9 cellular contexts compared by ENCODE assay signal in the genomic region with DNA sequence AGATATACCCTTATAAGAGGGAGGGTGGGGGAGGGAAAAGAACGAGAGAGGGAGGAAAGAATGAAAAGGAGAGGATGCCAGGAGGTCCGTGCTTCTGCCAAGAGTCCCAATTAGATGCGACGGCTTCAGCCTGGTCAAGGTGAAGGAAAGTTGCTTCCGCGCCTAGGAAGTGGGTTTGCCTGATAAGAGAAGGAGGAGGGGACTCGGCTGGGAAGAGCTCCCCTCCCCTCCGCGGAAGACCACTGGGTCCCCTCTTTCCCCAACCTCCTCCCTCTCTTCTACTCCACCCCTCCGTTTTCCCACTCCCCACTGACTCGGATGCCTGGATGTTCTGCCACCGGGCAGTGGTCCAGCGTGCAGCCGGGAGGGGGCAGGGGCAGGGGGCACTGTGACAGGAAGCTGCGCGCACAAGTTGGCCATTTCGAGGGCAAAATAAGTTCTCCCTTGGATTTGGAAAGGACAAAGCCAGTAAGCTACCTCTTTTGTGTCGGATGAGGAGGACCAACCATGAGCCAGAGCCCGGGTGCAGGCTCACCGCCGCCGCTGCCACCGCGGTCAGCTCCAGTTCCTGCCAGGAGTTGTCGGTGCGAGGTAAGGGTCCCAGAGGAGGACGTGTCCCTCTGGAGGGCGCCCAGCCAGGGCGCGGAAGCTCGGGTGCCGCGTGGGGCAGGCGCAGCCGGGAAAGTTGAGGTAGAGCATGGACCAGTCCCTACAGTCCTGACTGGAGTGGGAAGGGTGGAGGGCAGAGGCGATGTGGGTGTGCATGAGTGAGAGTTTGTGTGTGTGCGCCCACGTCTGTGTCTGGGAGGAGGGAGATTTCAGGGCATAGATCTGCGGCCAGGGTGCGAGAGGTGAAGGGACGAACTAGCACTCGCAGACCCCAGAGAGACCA. TPM values are rescaled to one million over a fixed set of nuclear protein-coding genes. Genes with fewer than 3 reads are reported as not detected.
DNase-seq lines count a peak whose midpoint lies in the region; ATAC-seq and TF ChIP-seq lines count a peak whose summit lies in the region.
"Had no signal": no experiment of that assay in that cellular context is flagged by ENCODE, and none has a peak within 500 bp of the region (broad histone marks: within the 10 kb centered on the region; RNA-seq: fewer than 3 reads in every experiment).

No MANE protein-coding gene starts in this region.

- peaks cover 17% of the 10 kb centered on the region for H3K4me1 Mint-ChIP-seq in nephron progenitor cell
- peaks cover 0 to 3% (median 0%) of the 10 kb centered on the region in 7 donors for H3K4me1 Mint-ChIP-seq in naive thymus-derived CD4-positive, alpha-beta T cell

- no peaks in the 10 kb centered on the region for H3K9me3 ChIP-seq in SK-N-MC (ENCODE audit: low read depth, low read length)
- no peaks in the 10 kb centered on the region for H3K9me3 ChIP-seq in cardiac muscle cell (ENCODE audit: low read depth)
- no peaks in the 10 kb centered on the region for H3K9me3 ChIP-seq in thyroid gland
- no peaks in the 10 kb centered on the region for H3K9me3 ChIP-seq in naive thymus-derived CD4-positive, alpha-beta T cell (ENCODE audit: control insufficient read depth in 2 of 3, low read length in 3 of 3)

- TF ChIP-seq POLR2A in thyroid gland (IDR thresholded peaks at IDR 0.05): no peak

- no peaks in the 10 kb centered on the region for H3K36me3 Mint-ChIP-seq in nephron progenitor cell (ENCODE audit: low read depth)
- H3K36me3 Mint-ChIP-seq in naive thymus-derived CD4-positive, alpha-beta T cell: no peaks in the 10 kb centered on the region

- H3K4me1 ChIP-seq in cardiac muscle cell (ENCODE audit: low read depth) (peaks cover 12% of the 10 kb centered on the region), thyroid gland (peaks cover 12 to 15% of the 10 kb centered on the region in 2 donors)
- no peaks in the 10 kb centered on the region for H3K4me1 ChIP-seq in naive thymus-derived CD4-positive, alpha-beta T cell (ENCODE audit: control insufficient read depth in 2 of 2, insufficient read depth in 2 of 2, low read length in 2 of 2)

- POLR2A ChIA-PET in naive thymus-derived CD4-positive, alpha-beta T cell (lab: Charles Lee): no interaction called here

- H3K27me3 ChIP-seq in cardiac muscle cell (peaks cover 22% of the 10 kb centered on the region), thyroid gland (no peaks in the 10 kb centered on the region)
- H3K27me3 ChIP-seq in naive thymus-derived CD4-positive, alpha-beta T cell (ENCODE audit: control insufficient read depth in 2 of 2, insufficient read depth in 2 of 2, low read length in 2 of 2): no peaks in the 10 kb centered on the region

- DNase-seq in SK-N-MC (ENCODE audit: low read depth, low spot score) (no peak), cardiac muscle cell (ENCODE audit: low read depth in 1 of 2, low spot score in 1 of 2) (peak in 1 of 2 donors; percentile 30), nephron progenitor cell (peak; percentile 46), thyroid gland (peak; percentile 17 to 28), dermis blood vessel endothelial cell (no peak)
- no peak for DNase-seq in naive thymus-derived CD4-positive, alpha-beta T cell

- intact Hi-C loops in thyroid gland (cut with DNase I): no loop called here
- intact Hi-C loops in naive thymus-derived CD4-positive, alpha-beta T cell (cut with micrococcal nuclease): no loop called here

- H3K4me3 Mint-ChIP-seq in nephron progenitor cell: peak overlapping the region; percentile 85
- no peak overlapping the region for H3K4me3 Mint-ChIP-seq in naive thymus-derived CD4-positive, alpha-beta T cell

- ATAC-seq in GM18861 (IDR thresholded peaks at IDR 0.05; ENCODE audit: unreplicated experiment): no peak
- no peak for ATAC-seq in GM21447 (IDR thresholded peaks at IDR 0.05; ENCODE audit: unreplicated experiment)
- no peak for ATAC-seq in naive thymus-derived CD4-positive, alpha-beta T cell

- no peak overlapping the region for H3K27ac Mint-ChIP-seq in nephron progenitor cell
- H3K27ac Mint-ChIP-seq in naive thymus-derived CD4-positive, alpha-beta T cell: no peak overlapping the region

- CTCF ChIA-PET in naive thymus-derived CD4-positive, alpha-beta T cell (lab: Charles Lee): no interaction called here

- no peaks in the 10 kb centered on the region for H3K9me3 Mint-ChIP-seq in nephron progenitor cell
- H3K9me3 Mint-ChIP-seq in naive thymus-derived CD4-positive, alpha-beta T cell: peaks cover 0 to 4% (median 0%) of the 10 kb centered on the region in 11 donors

- TF ChIP-seq CTCF in cardiac muscle cell (IDR thresholded peaks at IDR 0.05; ENCODE audit: low read depth, low read length) (no peak), nephron progenitor cell (IDR thresholded peaks at IDR 0.05) (no peak), thyroid gland (IDR thresholded peaks at IDR 0.05) (no peak)

- no peaks in the 10 kb centered on the region for H3K36me3 ChIP-seq in SK-N-MC (ENCODE audit: insufficient read depth, low read length)
- H3K36me3 ChIP-seq in cardiac muscle cell: no peaks in the 10 kb centered on the region
- H3K36me3 ChIP-seq in thyroid gland: no peaks in the 10 kb centered on the region
- H3K36me3 ChIP-seq in naive thymus-derived CD4-positive, alpha-beta T cell (ENCODE audit: control insufficient read depth in 2 of 3, insufficient read depth in 3 of 3, low read length in 3 of 3): no peaks in the 10 kb centered on the region

- H3K27ac ChIP-seq in SK-N-MC (no peak overlapping the region), cardiac muscle cell (no peak overlapping the region), thyroid gland (no peak overlapping the region)
- H3K27ac ChIP-seq in naive thymus-derived CD4-positive, alpha-beta T cell (ENCODE audit: low read depth, low read length): no peak overlapping the region

- H3K4me3 ChIP-seq in SK-N-MC: peak overlapping the region; percentile 52
- H3K4me3 ChIP-seq in cardiac muscle cell: peak overlapping the region; percentile 30
- peak overlapping the region in 1 of 3 donors; percentile 0 for H3K4me3 ChIP-seq in thyroid gland (replicated peaks in 1 of 3)
- H3K4me3 ChIP-seq in naive thymus-derived CD4-positive, alpha-beta T cell (ENCODE audit: low read length): no peak overlapping the region

- H3K27me3 Mint-ChIP-seq in nephron progenitor cell (ENCODE audit: low read depth, poor library complexity): peaks cover 42% of the 10 kb centered on the region
- peaks cover 21 to 36% (median 25%) of the 10 kb centered on the region in 5 donors for H3K27me3 Mint-ChIP-seq in naive thymus-derived CD4-positive, alpha-beta T cell

- H3K9ac ChIP-seq in SK-N-MC (ENCODE audit: insufficient read length): no peak overlapping the region

- 3 to 5% methylated on average over 39 to 42 of the region's 42 CpGs for WGBS in thyroid gland, 2 donors

RNA-seq across cellular contexts. Expression of a gene that starts 0.8 kb away (rescaled TPM):
- total RNA-seq in cardiac muscle cell (not detected in 2 replicates), thyroid gland (not detected), dermis blood vessel endothelial cell (not detected in 2 replicates)
- polyA plus RNA-seq in cardiac muscle cell: 0.75 and 0.78 TPM in 2 replicates
- not detected for total RNA-seq in naive thymus-derived CD4-positive, alpha-beta T cell
- polyA plus RNA-seq in naive thymus-derived CD4-positive, alpha-beta T cell: not detected
- total RNA-seq: fibroblast of lung had no signal
- polyA plus RNA-seq: fibroblast of lung had no signal

Comparison
In these comparisons a context has a peak if more than half of its experiments do, and no peak if none do; other contexts are left out.
1. DNase-seq: peak in nephron progenitor cell (single experiment) and thyroid gland (2 of 2); none in SK-N-MC (single experiment), naive thymus-derived CD4-positive, alpha-beta T cell (0 of 9) and dermis blood vessel endothelial cell (single experiment).